In genomic region chr15:59553879-59554735, GRCh38 we compare ENCODE assay signal across 12 cellular contexts. TPM values are rescaled to one million over a fixed set of nuclear protein-coding genes. Genes with fewer than 3 reads are reported as not detected.
DNase-seq lines count a peak whose midpoint lies in the region; ATAC-seq, FAIRE-seq and TF ChIP-seq lines count a peak whose summit lies in the region.
"Had no signal": no experiment of that assay in that cellular context is flagged by ENCODE, and none has a peak within 500 bp of the region (broad histone marks: within the 10 kb centered on the region; RNA-seq: fewer than 3 reads in every experiment).

No MANE protein-coding gene starts in this region.

- FAIRE-seq in A549 (lab: Jason Lieb, UNC): peak; percentile 73

- no peaks in the 10 kb centered on the region for H3K27me3 ChIP-seq in suprapubic skin
- H3K27me3 ChIP-seq: cardiac muscle cell had no signal

- H3K36me3 ChIP-seq in suprapubic skin: no peaks in the 10 kb centered on the region
- H3K36me3 ChIP-seq: cardiac muscle cell had no signal

- H3K4me3 Mint-ChIP-seq in activated CD4-positive, alpha-beta memory T cell treated with anti-CD3 and anti-CD28 coated beads, Interleukin-2, amount 10 ng/mL, durations not matched to agents 7 days and 5 days: no peak overlapping the region

- TF ChIP-seq CTCF in A549 (IDR thresholded peaks at IDR 0.05) (no peak), VCaP (conservative IDR thresholded peaks at IDR 0.05) (no peak), suprapubic skin (IDR thresholded peaks at IDR 0.05) (no peak)

- H3K27me3 Mint-ChIP-seq in activated CD4-positive, alpha-beta memory T cell treated with anti-CD3 and anti-CD28 coated beads, Interleukin-2, amount 10 ng/mL, durations not matched to agents 7 days and 5 days: peaks cover 8% of the 10 kb centered on the region

- TF ChIP-seq EP300 in A549 (IDR thresholded peaks at IDR 0.05) (peak in 1 of 2 experiments; percentile 37; a peak in 1 of 5 replicates), suprapubic skin (IDR thresholded peaks at IDR 0.05) (no peak)

- CTCF ChIA-PET in A549 (lab: Yijun Ruan, JAX): interaction anchor here (0.6 to 22.0 kb wide), 8 partner anchors 9 to 596 kb away, joined by 3 to 312 read pairs (median 3); no protein-coding TSS in a partner anchor
- CTCF ChIA-PET in activated CD4-positive, alpha-beta memory T cell treated with anti-CD3 and anti-CD28 coated beads, Interleukin-2, amount 10 ng/mL, durations not matched to agents 7 days and 5 days (lab: Charles Lee): interaction anchor here (0.6 kb wide), 1 partner anchor 600 kb away, joined by 3 read pairs; no protein-coding TSS in a partner anchor

- H3K36me3 Mint-ChIP-seq in activated CD4-positive, alpha-beta memory T cell treated with anti-CD3 and anti-CD28 coated beads, Interleukin-2, amount 10 ng/mL, durations not matched to agents 7 days and 5 days (ENCODE audit: low read depth): no peaks in the 10 kb centered on the region

- H3K27ac ChIP-seq in A549: peak overlapping the region; percentile 59 to 66
- peak overlapping the region; percentile 19; the same call in 1 of the 2 replicates for H3K27ac ChIP-seq in VCaP
- no peak overlapping the region for H3K27ac ChIP-seq in suprapubic skin
- H3K27ac ChIP-seq: cardiac muscle cell had no signal

- H3K4me1 ChIP-seq in A549 (peaks cover 53% of the 10 kb centered on the region), suprapubic skin (no peaks in the 10 kb centered on the region)

- no peak for TF ChIP-seq RAD21 in A549 (conservative IDR thresholded peaks at IDR 0.05 in 1 of 2, IDR thresholded peaks at IDR 0.05 in 1 of 2)

- H3K27ac Mint-ChIP-seq in activated CD4-positive, alpha-beta memory T cell treated with anti-CD3 and anti-CD28 coated beads, Interleukin-2, amount 10 ng/mL, durations not matched to agents 7 days and 5 days: no peak overlapping the region

- DNase-seq in A549 (ENCODE audit: low read depth in 1 of 2, low spot score in 1 of 2) (peak; percentile 57 to 94), HS-5 (ENCODE audit: low read depth) (peak; percentile 81), hepatic stellate cell (ENCODE audit: low spot score) (peak; percentile 7), GF-D8 (lab: John Stamatoyannopoulos, UW) (no peak), NCI-H128 (lab: John Stamatoyannopoulos, UW; ENCODE audit: unreplicated experiment) (no peak), suprapubic skin (ENCODE audit: low spot score in 2 of 2) (no peak)
- DNase-seq in activated CD4-positive, alpha-beta memory T cell treated with anti-CD3 and anti-CD28 coated beads, Interleukin-2, amount 10 ng/mL, durations not matched to agents 7 days and 5 days: no peak
- DNase-seq: RPMI8226 had no signal

- TF ChIP-seq POLR2A in A549 (IDR thresholded peaks at IDR 0.05; ENCODE audit: low read length) (no peak), suprapubic skin (IDR thresholded peaks at IDR 0.05) (no peak)

- H3K9me3 ChIP-seq in A549 (no peaks in the 10 kb centered on the region), suprapubic skin (no peaks in the 10 kb centered on the region)

- H3K4me1 Mint-ChIP-seq in activated CD4-positive, alpha-beta memory T cell treated with anti-CD3 and anti-CD28 coated beads, Interleukin-2, amount 10 ng/mL, durations not matched to agents 7 days and 5 days: no peaks in the 10 kb centered on the region

- peak; percentile 68 to 87 for ATAC-seq in A549

- H3K4me2 ChIP-seq in A549: peak overlapping the region; percentile 57

- H3K4me3 ChIP-seq in A549: no peak overlapping the region
- no peak overlapping the region for H3K4me3 ChIP-seq in suprapubic skin
- H3K4me3 ChIP-seq: cardiac muscle cell had no signal

- 37% methylated on average over 12 of the region's 12 CpGs for WGBS in A549 (ENCODE audit: missing lambda C conversion rate)
- 91% methylated on average over 12 of the region's 12 CpGs for WGBS in suprapubic skin

- H3K9me3 Mint-ChIP-seq in activated CD4-positive, alpha-beta memory T cell treated with anti-CD3 and anti-CD28 coated beads, Interleukin-2, amount 10 ng/mL, durations not matched to agents 7 days and 5 days: no peaks in the 10 kb centered on the region

- POLR2A ChIA-PET in A549 (lab: Yijun Ruan, JAX): interaction anchor here (0.8 to 1.7 kb wide), 3 partner anchors 40 to 61 kb away, joined by 3 to 9 read pairs (median 6); no protein-coding TSS in a partner anchor
- POLR2A ChIA-PET in activated CD4-positive, alpha-beta memory T cell treated with anti-CD3 and anti-CD28 coated beads, Interleukin-2, amount 10 ng/mL, durations not matched to agents 7 days and 5 days (lab: Charles Lee): interaction anchor here (0.7 kb wide), 1 partner anchor 48 kb away, joined by 3 read pairs; no protein-coding TSS in a partner anchor

TF ChIP-seq in A549, 52 proteins besides CTCF, POLR2A, EP300 and RAD21 (continues in another document):
- no peak for TF ChIP-seq POLR2AphosphoS2 (conservative IDR thresholded peaks at IDR 0.05; ENCODE audit: low read length)
- no peak for TF ChIP-seq ZFP36 (IDR thresholded peaks at IDR 0.05; ENCODE audit: borderline replicate concordance, partially characterized antibody)
- peak; percentile 40 for TF ChIP-seq MAX (IDR thresholded peaks at IDR 0.05)
- TF ChIP-seq EHF (CRISPR knock-in tag; IDR thresholded peaks at IDR 0.05): 0 out of 2 replicates have a peak, but pooled peaks have one; percentile 19
- TF ChIP-seq GATA3 (IDR thresholded peaks at IDR 0.05; ENCODE audit: borderline replicate concordance): peak; percentile 87
- 0 out of 2 replicates have a peak, but pooled peaks have one; percentile 57 for TF ChIP-seq HOXB5 (CRISPR knock-in tag; IDR thresholded peaks at IDR 0.05)
- TF ChIP-seq CHD4 (IDR thresholded peaks at IDR 0.05; ENCODE audit: borderline replicate concordance): no peak
- no peak for TF ChIP-seq ATOH8 (CRISPR knock-in tag; IDR thresholded peaks at IDR 0.05; ENCODE audit: low read depth)
- TF ChIP-seq CEBPB (IDR thresholded peaks at IDR 0.05): peak; percentile 47 to 67; a peak in 2 of 4 replicates
- TF ChIP-seq, protein P1, sequence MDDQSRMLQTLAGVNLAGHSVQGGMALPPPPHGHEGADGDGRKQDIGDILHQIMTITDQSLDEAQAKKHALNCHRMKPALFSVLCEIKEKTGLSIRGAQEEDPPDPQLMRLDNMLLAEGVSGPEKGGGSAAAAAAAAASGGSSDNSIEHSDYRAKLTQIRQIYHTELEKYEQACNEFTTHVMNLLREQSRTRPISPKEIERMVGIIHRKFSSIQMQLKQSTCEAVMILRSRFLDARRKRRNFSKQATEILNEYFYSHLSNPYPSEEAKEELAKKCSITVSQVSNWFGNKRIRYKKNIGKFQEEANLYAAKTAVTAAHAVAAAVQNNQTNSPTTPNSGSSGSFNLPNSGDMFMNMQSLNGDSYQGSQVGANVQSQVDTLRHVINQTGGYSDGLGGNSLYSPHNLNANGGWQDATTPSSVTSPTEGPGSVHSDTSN (IDR thresholded peaks at IDR 0.05): no peak
- no peak for TF ChIP-seq KDM5A (IDR thresholded peaks at IDR 0.05)
- 0 out of 2 replicates have a peak, but pooled peaks have one; percentile 16 for TF ChIP-seq JUNB (IDR thresholded peaks at IDR 0.05)
- no peak for TF ChIP-seq HDAC2 (IDR thresholded peaks at IDR 0.05)
- no peak for TF ChIP-seq FOSL2 (IDR thresholded peaks at IDR 0.05)
- peak; percentile 51; the same call in 1 of the 2 replicates for TF ChIP-seq FOSL2 (CRISPR knock-in tag; IDR thresholded peaks at IDR 0.05)
- TF ChIP-seq REST (IDR thresholded peaks at IDR 0.05): no peak
- no peak for TF ChIP-seq PHF8 (IDR thresholded peaks at IDR 0.05; ENCODE audit: borderline replicate concordance, low read depth)
- no peak for TF ChIP-seq ZSCAN20 (CRISPR knock-in tag; IDR thresholded peaks at IDR 0.05)

RNA-seq across cellular contexts. Expression of gene GCNT3, which starts 57.5 kb away (rescaled TPM):
- polyA plus RNA-seq in A549 (2011; rRNA removed) (134 and 153 TPM in 2 replicates), A549 (2017; fragmentation: RNase III; extraction: RNeasy Plus Mini Kit Qiagen cat#74134 plus additional on column Dnase treatment) (61.4 to 69.2 TPM (median 62.7 TPM) in 3 replicates)
- polyA plus RNA-seq in A549 (2012; cell fraction: cytosol; rRNA removed): 37.2 and 41.9 TPM in 2 replicates
- 35.0 and 53.3 TPM in 2 replicates for polyA plus RNA-seq in A549 (2012; cell fraction: nucleus; rRNA removed)
- 78.7 and 82.6 TPM in 2 replicates for polyA minus RNA-seq in A549 (2011; rRNA and poly(A)+ RNA removed)
- not detected for total RNA-seq in activated CD4-positive, alpha-beta memory T cell treated with anti-CD3 and anti-CD28 coated beads, Interleukin-2, amount 10 ng/mL, durations not matched to agents 7 days and 5 days
- total RNA-seq in suprapubic skin: under 1 TPM in 2 of 4 donors, not detected in 2; 0.13 to 0.23 TPM
- total RNA-seq: cardiac muscle cell, omental fat pad, urinary bladder had no signal

Comparison
In these comparisons a context has a peak if more than half of its experiments do, and no peak if none do; other contexts are left out.
1. DNase-seq: peak in A549 (2 of 2), HS-5 (single experiment) and hepatic stellate cell (single experiment); none in GF-D8 (single experiment), activated CD4-positive, alpha-beta memory T cell treated with anti-CD3 and anti-CD28 coated beads, Interleukin-2, amount 10 ng/mL, durations not matched to agents 7 days and 5 days (single experiment), NCI-H128 (single experiment) and suprapubic skin (0 of 2).